Comparison of ENCODE assay signal across 13 cellular contexts in the genomic region with DNA sequence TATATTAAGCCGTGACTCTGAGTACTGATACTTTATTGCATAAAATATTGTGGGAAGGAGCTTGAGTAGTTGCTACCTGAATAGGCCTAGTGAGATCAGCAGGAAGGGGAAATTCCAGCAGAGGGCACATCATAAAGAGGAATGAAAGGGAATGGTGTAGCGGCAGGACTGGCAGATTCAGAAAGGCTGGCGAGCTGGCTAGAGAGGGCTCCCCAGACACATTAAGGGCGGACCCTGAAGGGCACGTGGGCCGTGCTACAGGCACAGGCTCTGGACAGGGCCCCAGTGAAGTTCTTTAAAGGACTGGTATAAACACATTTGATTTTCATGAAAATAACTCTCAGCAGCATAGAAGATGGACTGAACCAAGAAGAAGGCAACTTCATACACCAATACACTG. TPM values are rescaled to one million over a fixed set of nuclear protein-coding genes. Genes with fewer than 3 reads are reported as not detected.
DNase-seq lines count a peak whose midpoint lies in the region; ATAC-seq and TF ChIP-seq lines count a peak whose summit lies in the region.
"Had no signal": no experiment of that assay in that cellular context is flagged by ENCODE, and none has a peak within 500 bp of the region (broad histone marks: within the 10 kb centered on the region; RNA-seq: fewer than 3 reads in every experiment).

No MANE protein-coding gene starts in this region.

- H3K36me3 ChIP-seq in H7 (replicated peaks; ENCODE audit: control insufficient read depth, insufficient read depth, low read length) (no peaks in the 10 kb centered on the region; the same call in 1 of the 2 replicates), adrenal gland (replicated peaks in 1 of 2) (no peaks in the 10 kb centered on the region)

- H3K4me1 ChIP-seq in adrenal gland (replicated peaks in 1 of 2), result peaks cover 13 to 31% of the 10 kb centered on the region in 2 donors

- H3K27ac Mint-ChIP-seq in activated CD4-positive, alpha-beta T cell treated with anti-CD3 and anti-CD28 coated beads for 36 hours, result peak overlapping the region; percentile 76
- H3K27ac Mint-ChIP-seq in activated naive CD8-positive, alpha-beta T cell treated with anti-CD3 and anti-CD28 coated beads, Interleukin-2, amount 10 ng/mL, durations not matched to agents 7 days and 5 days, result peak overlapping the region; percentile 93
- H3K27ac Mint-ChIP-seq in naive thymus-derived CD8-positive, alpha-beta T cell, result peak overlapping the region in 9 of 10 donors; percentile 12 to 95 (median 86)
- H3K27ac Mint-ChIP-seq in type B pancreatic cell, result no peak overlapping the region

- TF ChIP-seq POLR2A in adrenal gland (IDR thresholded peaks at IDR 0.05), result no peak

- H3K4me3 ChIP-seq in H7 (ENCODE audit: insufficient read depth, low read depth, low read length) (no peak overlapping the region), adrenal gland (no peak overlapping the region)
- H3K4me3 ChIP-seq: A549 had no signal

- intact Hi-C loops in activated CD4-positive, alpha-beta T cell treated with anti-CD3 and anti-CD28 coated beads for 36 hours (cut with DNase I, micrococcal nuclease), result loop anchor here in 1 of 2 experiments (10.0 kb wide), 1 partner anchor 424 kb away; no protein-coding TSS in a partner anchor
- intact Hi-C loops in adrenal gland (cut with DNase I), result no loop called here

- no peaks in the 10 kb centered on the region for H3K9me3 Mint-ChIP-seq in activated CD4-positive, alpha-beta T cell treated with anti-CD3 and anti-CD28 coated beads for 36 hours (ENCODE audit: low read depth)
- no peaks in the 10 kb centered on the region for H3K9me3 Mint-ChIP-seq in activated naive CD8-positive, alpha-beta T cell treated with anti-CD3 and anti-CD28 coated beads, Interleukin-2, amount 10 ng/mL, durations not matched to agents 7 days and 5 days
- no peaks in the 10 kb centered on the region for H3K9me3 Mint-ChIP-seq in naive thymus-derived CD8-positive, alpha-beta T cell
- H3K9me3 Mint-ChIP-seq in type B pancreatic cell, result no peaks in the 10 kb centered on the region

- no peak for ATAC-seq in activated CD4-positive, alpha-beta T cell treated with anti-CD3 and anti-CD28 coated beads for 36 hours
- ATAC-seq in activated naive CD8-positive, alpha-beta T cell treated with anti-CD3 and anti-CD28 coated beads, Interleukin-2, amount 10 ng/mL, durations not matched to agents 7 days and 5 days (ENCODE audit: low read depth), result no peak
- no peak for ATAC-seq in naive thymus-derived CD8-positive, alpha-beta T cell
- ATAC-seq: A549 had no signal

- peaks cover 85% of the 10 kb centered on the region for H3K4me1 Mint-ChIP-seq in activated CD4-positive, alpha-beta T cell treated with anti-CD3 and anti-CD28 coated beads for 36 hours
- peaks cover 67% of the 10 kb centered on the region for H3K4me1 Mint-ChIP-seq in activated naive CD8-positive, alpha-beta T cell treated with anti-CD3 and anti-CD28 coated beads, Interleukin-2, amount 10 ng/mL, durations not matched to agents 7 days and 5 days
- H3K4me1 Mint-ChIP-seq in naive thymus-derived CD8-positive, alpha-beta T cell, result peaks cover 32 to 81% (median 76%) of the 10 kb centered on the region in 4 donors
- H3K4me1 Mint-ChIP-seq in type B pancreatic cell (ENCODE audit: unreplicated experiment), result peaks cover 18% of the 10 kb centered on the region

- H3K27me3 Mint-ChIP-seq in activated CD4-positive, alpha-beta T cell treated with anti-CD3 and anti-CD28 coated beads for 36 hours, result no peaks in the 10 kb centered on the region
- H3K27me3 Mint-ChIP-seq in activated naive CD8-positive, alpha-beta T cell treated with anti-CD3 and anti-CD28 coated beads, Interleukin-2, amount 10 ng/mL, durations not matched to agents 7 days and 5 days, result no peaks in the 10 kb centered on the region
- H3K27me3 Mint-ChIP-seq in naive thymus-derived CD8-positive, alpha-beta T cell, result no peaks in the 10 kb centered on the region
- no peaks in the 10 kb centered on the region for H3K27me3 Mint-ChIP-seq in type B pancreatic cell

- H3K4me3 Mint-ChIP-seq in activated CD4-positive, alpha-beta T cell treated with anti-CD3 and anti-CD28 coated beads for 36 hours, result no peak overlapping the region
- H3K4me3 Mint-ChIP-seq in activated naive CD8-positive, alpha-beta T cell treated with anti-CD3 and anti-CD28 coated beads, Interleukin-2, amount 10 ng/mL, durations not matched to agents 7 days and 5 days, result peak overlapping the region; percentile 77
- H3K4me3 Mint-ChIP-seq in naive thymus-derived CD8-positive, alpha-beta T cell, result peak overlapping the region in 3 of 10 donors; percentile 37 to 76 (median 45)
- H3K4me3 Mint-ChIP-seq in type B pancreatic cell, result no peak overlapping the region

- POLR2A ChIA-PET in activated CD4-positive, alpha-beta T cell treated with anti-CD3 and anti-CD28 coated beads for 36 hours (lab: Charles Lee), result interaction anchor here (0.6 kb wide), 2 partner anchors 57 to 107 kb away, joined by 3 read pairs; no protein-coding TSS in a partner anchor
- POLR2A ChIA-PET in activated naive CD8-positive, alpha-beta T cell treated with anti-CD3 and anti-CD28 coated beads, Interleukin-2, amount 10 ng/mL, durations not matched to agents 7 days and 5 days (lab: Charles Lee), result interaction anchor here (3.0 kb wide), 2 partner anchors 42 to 65 kb away, joined by 11 to 28 read pairs; a partner anchor contains a TSS
- POLR2A ChIA-PET in naive thymus-derived CD8-positive, alpha-beta T cell (lab: Charles Lee), result no interaction called here

- no peak for DNase-seq in activated CD4-positive, alpha-beta T cell treated with anti-CD3 and anti-CD28 coated beads for 36 hours
- DNase-seq in activated CD4-positive, alpha-beta T cell treated with anti-CD3 and anti-CD28 coated beads for 1 hour, result no peak
- DNase-seq in H7, result peak; percentile 28
- DNase-seq in activated naive CD8-positive, alpha-beta T cell treated with anti-CD3 and anti-CD28 coated beads, Interleukin-2, amount 10 ng/mL, durations not matched to agents 7 days and 5 days, result no peak
- no peak for DNase-seq in naive thymus-derived CD8-positive, alpha-beta T cell
- DNase-seq in adrenal gland, result no peak
- DNase-seq in type B pancreatic cell (ENCODE audit: extremely low spot score, unreplicated experiment), result no peak
- no peak for DNase-seq in HT-29 (ENCODE audit: low spot score)
- DNase-seq: aorta; cortex of kidney; hippocampal formation; stimulated activated CD8-positive, alpha-beta memory T cell treated with anti-CD3 and anti-CD28 coated beads, Interleukin-4, amount 100 ng/mL, for 48 hours had no signal

- peaks cover 32% of the 10 kb centered on the region for H3K36me3 Mint-ChIP-seq in activated CD4-positive, alpha-beta T cell treated with anti-CD3 and anti-CD28 coated beads for 36 hours (ENCODE audit: low read depth)
- peaks cover 26% of the 10 kb centered on the region for H3K36me3 Mint-ChIP-seq in activated naive CD8-positive, alpha-beta T cell treated with anti-CD3 and anti-CD28 coated beads, Interleukin-2, amount 10 ng/mL, durations not matched to agents 7 days and 5 days
- peaks cover 0 to 16% (median 6%) of the 10 kb centered on the region in 3 donors for H3K36me3 Mint-ChIP-seq in naive thymus-derived CD8-positive, alpha-beta T cell
- H3K36me3 Mint-ChIP-seq in type B pancreatic cell, result peaks cover 10% of the 10 kb centered on the region

- H3K27me3 ChIP-seq in H7 (ENCODE audit: control insufficient read depth, insufficient read depth, low read length) (no peaks in the 10 kb centered on the region), adrenal gland (no peaks in the 10 kb centered on the region)

- WGBS in adrenal gland, 4 donors, result 93 to 99% (median 97%) methylated on average over 6 of the region's 6 CpGs

- no peaks in the 10 kb centered on the region for H3K9me3 ChIP-seq in adrenal gland (replicated peaks in 1 of 3)
- H3K9me3 ChIP-seq: A549 had no signal

- TF ChIP-seq CTCF in adrenal gland (IDR thresholded peaks at IDR 0.05), result no peak
- TF ChIP-seq CTCF in type B pancreatic cell (conservative IDR thresholded peaks at IDR 0.05), result no peak

- CTCF ChIA-PET in activated CD4-positive, alpha-beta T cell treated with anti-CD3 and anti-CD28 coated beads for 36 hours (lab: Charles Lee), result interaction anchor here (0.7 to 2.2 kb wide), 2 partner anchors 16 to 39 kb away, joined by 3 to 7 read pairs; no protein-coding TSS in a partner anchor

- H3K27ac ChIP-seq in adrenal gland, result no peak overlapping the region

RNA-seq across cellular contexts. Expression of a gene that starts 43.0 kb away (rescaled TPM):
- total RNA-seq in activated CD4-positive, alpha-beta T cell treated with anti-CD3 and anti-CD28 coated beads for 36 hours, result 10 to 100 TPM; 60.6 to 72.9 TPM
- 46.9 and 57.9 TPM in 2 replicates for total RNA-seq in H7 (2014; rRNA removed; shearing (Covaris generic))
- 10 to 100 TPM; 64.9 to 68.1 TPM for total RNA-seq in activated naive CD8-positive, alpha-beta T cell treated with anti-CD3 and anti-CD28 coated beads, Interleukin-2, amount 10 ng/mL, durations not matched to agents 7 days and 5 days
- 10 to 100 TPM; 62.7 to 71.7 TPM for total RNA-seq in naive thymus-derived CD8-positive, alpha-beta T cell
- polyA plus RNA-seq in naive thymus-derived CD8-positive, alpha-beta T cell, result 10 to 100 TPM; 71.4 to 76.1 (median 74.2) TPM
- total RNA-seq in adrenal gland (10 to 100 TPM; 13.1 to 38.6 (median 30.4) TPM), type B pancreatic cell (ENCODE audit: low replicate concordance) (31.4 and 32.7 TPM in 2 replicates)
- 10 to 100 TPM; 20.9 to 60.4 (median 36.4) TPM for polyA plus RNA-seq in adrenal gland
- total RNA-seq in HT-29 (2014; rRNA removed; shearing (Covaris generic)), result 22.1 and 27.7 TPM in 2 replicates
